Comparison of ENCODE assay signal across 8 cellular contexts in the genomic region with DNA sequence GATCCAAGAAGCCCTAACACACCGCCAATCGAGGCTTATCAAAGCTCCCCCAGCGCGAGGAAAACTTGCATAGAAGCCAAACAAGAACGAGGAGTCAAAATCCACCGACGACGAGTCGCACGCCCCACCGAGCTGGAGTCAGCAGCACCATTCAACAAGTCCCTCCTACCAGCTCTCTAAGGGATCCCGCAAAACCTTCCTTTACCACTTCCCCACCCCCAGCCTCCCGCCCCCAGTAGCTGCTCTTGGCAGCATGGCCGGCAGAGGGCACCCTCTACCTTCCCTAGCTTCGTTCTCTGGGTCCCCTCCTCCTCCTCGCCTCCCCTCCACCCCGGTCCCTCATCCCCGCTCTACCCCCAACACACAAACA. TPM values are rescaled to one million over a fixed set of nuclear protein-coding genes. Genes with fewer than 3 reads are reported as not detected.
DNase-seq lines count a peak whose midpoint lies in the region; ATAC-seq, FAIRE-seq and TF ChIP-seq lines count a peak whose summit lies in the region.

No MANE protein-coding gene starts in this region.

- DNase-seq in NCI-H460 (ENCODE audit: extremely low read depth, low read depth) (peak; percentile 88), endothelial cell of umbilical vein (ENCODE audit: low read depth, low spot score) (peak; percentile 91)
- peak; percentile 31 to 38 for DNase-seq in activated CD4-positive, alpha-beta T cell treated with anti-CD3 and anti-CD28 coated beads, Interleukin-2, amount 50 U/mL, for 4 hours
- peak in 1 of 2 donors; percentile 70 for DNase-seq in stimulated activated effector memory CD8-positive, alpha-beta T cell treated with anti-CD3 and anti-CD28 coated beads, Interleukin-12 subunit alpha, Interleukin-12 subunit beta, amount 100 ng/mL, for 72 hours (ENCODE audit: low spot score in 2 of 2)

- no peaks in the 10 kb centered on the region for H3K9me3 ChIP-seq in BLaER1 treated with 17β-estradiol and CSF1 and Interleukin-3, amounts not matched to agents 10 nM and 100 nM (replicated peaks in 1 of 11)
- H3K9me3 ChIP-seq in endothelial cell of umbilical vein (replicated peaks; ENCODE audit: control insufficient read depth, insufficient read depth, low read length) (no peaks in the 10 kb centered on the region), mucosa of rectum (ENCODE audit: control insufficient read depth in 2 of 2, low read length in 2 of 2) (no peaks in the 10 kb centered on the region)

- peak overlapping the region; percentile 57 to 74 (median 64); a peak in 16 of 20 replicates for H3K4me3 ChIP-seq in BLaER1 treated with 17β-estradiol and CSF1 and Interleukin-3, amounts not matched to agents 10 nM and 100 nM
- peak overlapping the region; percentile 75 to 92 (median 88) for H3K4me3 ChIP-seq in endothelial cell of umbilical vein (replicated peaks in 1 of 3; ENCODE audit: insufficient read depth in 1 of 3, low read depth in 1 of 3, low read length in 3 of 3)
- peak overlapping the region; percentile 41 to 61 for H3K4me3 ChIP-seq in mucosa of rectum (ENCODE audit: low read length in 2 of 2)

- no peak overlapping the region for H3K27ac ChIP-seq in BLaER1 treated with 17β-estradiol and CSF1 and Interleukin-3, amounts not matched to agents 10 nM and 100 nM
- H3K27ac ChIP-seq in endothelial cell of umbilical vein (ENCODE audit: insufficient read depth, low read depth, low read length) (peak overlapping the region; percentile 39), mucosa of rectum (ENCODE audit: low read depth in 2 of 2, low read length in 2 of 2) (no peak overlapping the region)

- H3K27ac Mint-ChIP-seq in stimulated activated effector memory CD8-positive, alpha-beta T cell treated with anti-CD3 and anti-CD28 coated beads, Interleukin-12 subunit alpha, Interleukin-12 subunit beta, amount 100 ng/mL, for 72 hours, result no peak overlapping the region

- peaks cover 29% of the 10 kb centered on the region for H3K4me1 Mint-ChIP-seq in stimulated activated effector memory CD8-positive, alpha-beta T cell treated with anti-CD3 and anti-CD28 coated beads, Interleukin-12 subunit alpha, Interleukin-12 subunit beta, amount 100 ng/mL, for 72 hours

- H3K36me3 Mint-ChIP-seq in stimulated activated effector memory CD8-positive, alpha-beta T cell treated with anti-CD3 and anti-CD28 coated beads, Interleukin-12 subunit alpha, Interleukin-12 subunit beta, amount 100 ng/mL, for 72 hours, result no peaks in the 10 kb centered on the region

- H3K4me3 Mint-ChIP-seq in stimulated activated effector memory CD8-positive, alpha-beta T cell treated with anti-CD3 and anti-CD28 coated beads, Interleukin-12 subunit alpha, Interleukin-12 subunit beta, amount 100 ng/mL, for 72 hours, result peak overlapping the region; percentile 42

- TF ChIP-seq POLR2A in endothelial cell of umbilical vein (IDR thresholded peaks at IDR 0.05; ENCODE audit: low read depth, low read length), result peak; percentile 65

- no TSS peak for BruUV-seq in endothelial cell of umbilical vein (replicated peaks; lab: Mats Ljungman, UMichigan)

- H2AFZ ChIP-seq in endothelial cell of umbilical vein (ENCODE audit: low read depth, low read length), result peak overlapping the region; percentile 97

- peak; percentile 79 for ATAC-seq in GM18868 (IDR thresholded peaks at IDR 0.05; ENCODE audit: unreplicated experiment)
- ATAC-seq in HG03095 (IDR thresholded peaks at IDR 0.05; ENCODE audit: unreplicated experiment), result peak; percentile 62
- peak; percentile 80 for ATAC-seq in stimulated activated effector memory CD8-positive, alpha-beta T cell treated with anti-CD3 and anti-CD28 coated beads, Interleukin-12 subunit alpha, Interleukin-12 subunit beta, amount 100 ng/mL, for 72 hours

- H3K9ac ChIP-seq in BLaER1 treated with 17β-estradiol and CSF1 and Interleukin-3, amounts not matched to agents 10 nM and 100 nM, result no peak overlapping the region; a peak in 1 of 22 replicates
- peak overlapping the region; percentile 89 for H3K9ac ChIP-seq in endothelial cell of umbilical vein (replicated peaks; ENCODE audit: extremely low read depth, insufficient read depth, low read length)
- no peak overlapping the region for H3K9ac ChIP-seq in mucosa of rectum (ENCODE audit: low read depth in 1 of 2, low read length in 2 of 2)

- H3K9me3 Mint-ChIP-seq in stimulated activated effector memory CD8-positive, alpha-beta T cell treated with anti-CD3 and anti-CD28 coated beads, Interleukin-12 subunit alpha, Interleukin-12 subunit beta, amount 100 ng/mL, for 72 hours, result no peaks in the 10 kb centered on the region

- TF ChIP-seq CTCF in endothelial cell of umbilical vein (IDR thresholded peaks at IDR 0.05; ENCODE audit: extremely low read depth in 1 of 2, insufficient read depth in 1 of 2, low read depth in 1 of 2, low read length in 2 of 2), result peak; percentile 44 to 92

- H3K79me2 ChIP-seq in endothelial cell of umbilical vein (ENCODE audit: control insufficient read depth, insufficient read depth, low read length), result no peaks in the 10 kb centered on the region

- intact Hi-C loops in endothelial cell of umbilical vein (cut with micrococcal nuclease), result loop anchor here (1.0 to 10.0 kb wide), 11 partner anchors 546 to 1635 kb away; no protein-coding TSS in a partner anchor

- H4K20me1 ChIP-seq in BLaER1 treated with 17β-estradiol and CSF1 and Interleukin-3, amounts not matched to agents 10 nM and 100 nM, result peaks cover 0 to 38% (median 20%) of the 10 kb centered on the region in 11 experiments; a peak in 11 of 22 replicates
- no peaks in the 10 kb centered on the region for H4K20me1 ChIP-seq in endothelial cell of umbilical vein (replicated peaks; ENCODE audit: control insufficient read depth, extremely low read depth, insufficient read depth, low read length)

- CTCF ChIA-PET in endothelial cell of umbilical vein (lab: Charles Lee), result interaction anchor here (0.6 to 9.0 kb wide), 58 partner anchors 10 to 1734 kb away, joined by 3 to 168 read pairs (median 4); partner anchors contain the start of genes KIF18A and METTL15

- dilution Hi-C loops in endothelial cell of umbilical vein (cut with MboI; ENCODE audit: extremely low pct_ligation_motif_present, low sequenced_read_pairs), result no loop called here

- H3K9me1 ChIP-seq in endothelial cell of umbilical vein (replicated peaks; ENCODE audit: control insufficient read depth, extremely low read depth, insufficient read depth, low read length), result no peaks in the 10 kb centered on the region

- peaks cover 12 to 28% (median 22%) of the 10 kb centered on the region in 10 experiments for H3K4me1 ChIP-seq in BLaER1 treated with 17β-estradiol and CSF1 and Interleukin-3, amounts not matched to agents 10 nM and 100 nM
- peaks cover 19% of the 10 kb centered on the region for H3K4me1 ChIP-seq in endothelial cell of umbilical vein (ENCODE audit: control insufficient read depth, extremely low read depth, insufficient read depth, low read length)
- H3K4me1 ChIP-seq in mucosa of rectum (ENCODE audit: control insufficient read depth in 2 of 2, insufficient read depth in 2 of 2, low read length in 2 of 2), result peaks cover 7 to 23% of the 10 kb centered on the region in 2 donors

- no peaks in the 10 kb centered on the region for H3K36me3 ChIP-seq in BLaER1 treated with 17β-estradiol and CSF1 and Interleukin-3, amounts not matched to agents 10 nM and 100 nM
- no peaks in the 10 kb centered on the region for H3K36me3 ChIP-seq in endothelial cell of umbilical vein (ENCODE audit: control insufficient read depth in 2 of 2, extremely low read depth in 1 of 2, insufficient read depth in 2 of 2, low read length in 2 of 2)
- no peaks in the 10 kb centered on the region for H3K36me3 ChIP-seq in mucosa of rectum (ENCODE audit: control insufficient read depth in 2 of 2, insufficient read depth in 2 of 2, low read length in 2 of 2)

- peak overlapping the region; percentile 93 to 99 (median 97) for H3K4me2 ChIP-seq in BLaER1 treated with 17β-estradiol and CSF1 and Interleukin-3, amounts not matched to agents 10 nM and 100 nM
- peak overlapping the region; percentile 97 for H3K4me2 ChIP-seq in endothelial cell of umbilical vein (ENCODE audit: insufficient read depth, low read length)

- peak; percentile 65 for FAIRE-seq in endothelial cell of umbilical vein (lab: Jason Lieb, UNC)

- peaks cover 69 to 81% (median 76%) of the 10 kb centered on the region in 11 experiments for H3K27me3 ChIP-seq in BLaER1 treated with 17β-estradiol and CSF1 and Interleukin-3, amounts not matched to agents 10 nM and 100 nM
- H3K27me3 ChIP-seq in endothelial cell of umbilical vein (ENCODE audit: control insufficient read depth in 2 of 2, insufficient read depth in 2 of 2, low read length in 2 of 2) (peaks cover 0 to 10% of the 10 kb centered on the region in 2 experiments), mucosa of rectum (ENCODE audit: control insufficient read depth in 2 of 2, insufficient read depth in 2 of 2, low read length in 2 of 2) (peaks cover 31 to 38% of the 10 kb centered on the region in 2 donors)

- POLR2A ChIA-PET in endothelial cell of umbilical vein (lab: Charles Lee), result interaction anchor here (0.8 to 1.5 kb wide), 3 partner anchors 1059 to 1321 kb away, joined by 4 to 6 read pairs (median 4); no protein-coding TSS in a partner anchor

TF ChIP-seq in endothelial cell of umbilical vein, 7 proteins besides CTCF, POLR2A, EP300 and RAD21:
- TF ChIP-seq POLR2AphosphoS5 (IDR thresholded peaks at IDR 0.05; ENCODE audit: insufficient read depth, low read depth, low read length) (peak; percentile 55), GATA2 (IDR thresholded peaks at IDR 0.05; ENCODE audit: insufficient read depth, insufficient read length, low read depth, low read length) (no peak)

RNA-seq across cellular contexts. Expression of gene BDNF, which starts 1.4 kb away (rescaled TPM):
- total RNA-seq in NCI-H460 (2014; rRNA removed; shearing (Covaris generic)), result 75.0 and 78.3 TPM in 2 replicates
- polyA plus RNA-seq in NCI-H460 (2014; cell fraction: nucleus; rRNA removed), result 28.6 and 33.5 TPM in 2 replicates
- 2.6 and 3.1 TPM in 2 replicates for total RNA-seq in endothelial cell of umbilical vein
- polyA plus RNA-seq in endothelial cell of umbilical vein, result 3.2 and 3.6 TPM in 2 replicates
- 5.4 and 5.8 TPM in 2 replicates for polyA plus RNA-seq in endothelial cell of umbilical vein (2011; cell fraction: cytosol; rRNA removed)
- 13.2 and 13.8 TPM in 2 replicates for polyA plus RNA-seq in endothelial cell of umbilical vein (2011; cell fraction: nucleus; rRNA removed)
- 10.4 and 13.0 TPM in 2 replicates for polyA plus RNA-seq in endothelial cell of umbilical vein (2012)
- polyA minus RNA-seq in endothelial cell of umbilical vein, result 6.2 and 7.7 TPM in 2 replicates
- 1.4 TPM for polyA minus RNA-seq in endothelial cell of umbilical vein (2011; cell fraction: cytosol; rRNA and poly(A)+ RNA removed)
- polyA minus RNA-seq in endothelial cell of umbilical vein (2011; cell fraction: nucleus; rRNA and poly(A)+ RNA removed), result 17.7 and 20.4 TPM in 2 replicates

Comparison
In these comparisons a context has a peak if more than half of its experiments do, and no peak if none do; other contexts are left out.
1. RNA of gene BDNF, which starts 1.4 kb away (total RNA-seq): 75.0 to 78.3 TPM in NCI-H460; 2.6 to 3.1 TPM in endothelial cell of umbilical vein; every median in the first group is over 10 times any median in the second.
2. Peak in every context shown above with its lines, with median percentiles within 50 percentile points of each other: H3K4me3 ChIP-seq and ATAC-seq.